ENCODE assay signal across 16 cellular contexts in genomic region chr11:19962053-19962794, GRCh38.
"Had no signal": no experiment of that assay in that cellular context is flagged by ENCODE, and none has a peak within 500 bp of the region (broad histone marks: within the 10 kb centered on the region; RNA-seq: fewer than 3 reads in every experiment).

No MANE protein-coding gene starts in this region.

- H3K27ac Mint-ChIP-seq: activated B cell treated with CpG ODN at 0.5 μM for 24 hours; activated CD4-positive, alpha-beta T cell treated with anti-CD3 and anti-CD28 coated beads, Interleukin-2, amount 10 ng/mL, durations not matched to agents 24 days and 14 days; activated CD8-positive, alpha-beta T cell treated with anti-CD3 and anti-CD28 coated beads, Interleukin-2, amount 10 ng/mL, durations not matched to agents 7 days and 5 days; activated naive CD8-positive, alpha-beta T cell had no signal

- H3K27me3 ChIP-seq: SJSA1 had no signal

- H3K36me3 ChIP-seq: SJSA1 had no signal

- H3K4me1 ChIP-seq: SJSA1 had no signal

- H3K9me3 ChIP-seq: SJSA1 had no signal

- H3K9me3 Mint-ChIP-seq: activated B cell treated with CpG ODN at 0.5 μM for 24 hours; activated CD4-positive, alpha-beta T cell treated with anti-CD3 and anti-CD28 coated beads, Interleukin-2, amount 10 ng/mL, durations not matched to agents 24 days and 14 days; neural crest cell had no signal

- H3K27ac ChIP-seq: SJSA1 had no signal

- DNase-seq: activated B cell treated with CpG ODN at 0.5 μM for 24 hours; activated CD4-positive, alpha-beta T cell treated with anti-CD3 and anti-CD28 coated beads, Interleukin-2, amount 10 ng/mL, durations not matched to agents 24 days and 14 days; activated CD8-positive, alpha-beta memory T cell treated with anti-CD3 and anti-CD28 coated beads, Interleukin-2, amount 50 U/mL, for 4 hours; activated CD8-positive, alpha-beta T cell treated with anti-CD3 and anti-CD28 coated beads, Interleukin-2, amount 10 ng/mL, durations not matched to agents 7 days and 5 days; activated gamma-delta T cell; activated T-cell treated with anti-CD3 and anti-CD28 coated beads, Interleukin-2, amount 50 U/mL, for 48 hours; amygdala; glutamatergic neuron; stimulated activated CD4-positive, alpha-beta T cell treated with anti-CD3 and anti-CD28 coated beads, Interleukin-4, amount 100 ng/mL, for 1 hour; stimulated activated naive CD4-positive, alpha-beta T cell treated with Interleukin-2 at 50 U/mL for 16 hours; T-helper 2 cell had no signal

- FAIRE-seq: bronchial epithelial cell, TTC549 had no signal

- ATAC-seq: activated CD8-positive, alpha-beta T cell treated with anti-CD3 and anti-CD28 coated beads, Interleukin-2, amount 10 ng/mL, durations not matched to agents 7 days and 5 days had no signal

- H3K4me1 Mint-ChIP-seq: activated CD4-positive, alpha-beta T cell treated with anti-CD3 and anti-CD28 coated beads, Interleukin-2, amount 10 ng/mL, durations not matched to agents 24 days and 14 days; neural crest cell had no signal

- H3K4me3 Mint-ChIP-seq: activated B cell treated with CpG ODN at 0.5 μM for 24 hours; activated CD4-positive, alpha-beta T cell treated with anti-CD3 and anti-CD28 coated beads, Interleukin-2, amount 10 ng/mL, durations not matched to agents 24 days and 14 days; activated CD8-positive, alpha-beta T cell treated with anti-CD3 and anti-CD28 coated beads, Interleukin-2, amount 10 ng/mL, durations not matched to agents 7 days and 5 days; activated naive CD8-positive, alpha-beta T cell; neural crest cell had no signal

- H3K4me3 ChIP-seq: SJSA1 had no signal
